In the genomic region with DNA sequence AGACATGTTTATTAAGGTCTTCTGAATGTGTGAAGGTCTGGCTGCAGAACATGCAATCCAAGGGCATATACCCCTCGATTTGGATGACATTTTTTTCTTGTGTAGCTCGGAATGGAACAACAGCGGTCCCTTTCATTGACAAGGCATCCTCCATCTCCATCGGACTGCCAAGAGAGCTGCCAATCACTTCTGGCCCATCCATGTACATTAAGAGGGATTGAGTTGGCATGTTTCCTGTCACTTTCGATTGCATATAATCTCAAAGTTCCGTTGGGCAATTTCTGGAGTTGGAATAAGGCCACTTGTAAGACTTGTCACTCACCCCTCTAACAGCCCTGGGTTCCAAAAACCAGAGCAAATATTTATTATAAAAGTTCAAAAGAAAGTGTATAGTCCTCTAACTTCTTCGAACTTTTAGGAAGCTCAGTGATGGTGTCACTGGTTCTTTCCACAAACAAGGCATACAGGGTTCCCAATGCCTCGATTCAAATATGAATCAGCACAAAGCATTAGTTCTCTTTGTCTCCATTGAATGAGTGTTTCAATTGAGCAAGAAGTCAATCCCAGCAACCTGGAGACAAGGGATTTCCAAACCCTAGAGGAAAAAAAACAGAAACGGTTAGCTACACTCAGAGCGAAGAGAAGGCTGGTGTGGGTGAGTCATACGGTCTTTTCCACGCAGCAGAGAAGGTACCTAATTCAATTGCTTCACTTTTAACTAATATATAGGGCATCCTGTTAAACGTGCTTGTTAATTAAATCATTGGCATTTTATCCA, we compare ENCODE assay signal across 8 cellular contexts. TPM values are rescaled to one million over a fixed set of nuclear protein-coding genes. Genes with fewer than 3 reads are reported as not detected.
DNase-seq lines count a peak whose midpoint lies in the region; ATAC-seq and TF ChIP-seq lines count a peak whose summit lies in the region.

No MANE protein-coding gene starts in this region.

- no peaks in the 10 kb centered on the region for H3K9me3 ChIP-seq in CD4-positive, CD25-positive, alpha-beta regulatory T cell (ENCODE audit: control insufficient read depth in 2 of 2, low read length in 2 of 2)

- peak overlapping the region; percentile 87 for H3K4me3 ChIP-seq in CD4-positive, CD25-positive, alpha-beta regulatory T cell (ENCODE audit: low read depth, low read length)
- H3K4me3 ChIP-seq in KMS-11 (IDR thresholded peaks at IDR 0.05; ENCODE audit: insufficient read depth, low read depth, low read length) (no peak overlapping the region), retinal pigment epithelial cell (ENCODE audit: low read length) (no peak overlapping the region)

- H3K27me3 ChIP-seq in CD4-positive, CD25-positive, alpha-beta regulatory T cell (ENCODE audit: control insufficient read depth, insufficient read depth, low read length) = no peaks in the 10 kb centered on the region
- H3K27me3 ChIP-seq in KMS-11 (ENCODE audit: insufficient read depth, low read depth) = no peaks in the 10 kb centered on the region
- H3K27me3 ChIP-seq in foreskin keratinocyte = no peaks in the 10 kb centered on the region

- no peaks in the 10 kb centered on the region for H3K27me3 Mint-ChIP-seq in CD4-positive, CD25-positive, alpha-beta regulatory T cell

- H3K36me3 ChIP-seq in CD4-positive, CD25-positive, alpha-beta regulatory T cell (ENCODE audit: control insufficient read depth, insufficient read depth, low read length) = peaks cover 21% of the 10 kb centered on the region
- H3K36me3 ChIP-seq in KMS-11 (ENCODE audit: insufficient read depth) = peaks cover 33% of the 10 kb centered on the region; the same call in 1 of the 2 replicates

- H2AFZ ChIP-seq in KMS-11 (ENCODE audit: low read depth) = no peak overlapping the region

- peak; percentile 65 to 76 for ATAC-seq in CD4-positive, CD25-positive, alpha-beta regulatory T cell (ENCODE audit: low read depth in 2 of 2)
- ATAC-seq in foreskin keratinocyte (peak; percentile 90), GM21367 (IDR thresholded peaks at IDR 0.05; ENCODE audit: unreplicated experiment) (no peak)

- peaks cover 28% of the 10 kb centered on the region for H4K20me1 ChIP-seq in KMS-11 (ENCODE audit: insufficient read depth)

- H3K4me3 Mint-ChIP-seq in CD4-positive, CD25-positive, alpha-beta regulatory T cell = peak overlapping the region; percentile 85 to 95 (median 90)

- H3K9me3 Mint-ChIP-seq in CD4-positive, CD25-positive, alpha-beta regulatory T cell = no peaks in the 10 kb centered on the region

- H3K4me1 ChIP-seq in CD4-positive, CD25-positive, alpha-beta regulatory T cell (ENCODE audit: control insufficient read depth, insufficient read depth, low read length, poor library complexity, severe bottlenecking) = peaks cover 78% of the 10 kb centered on the region
- H3K4me1 ChIP-seq in KMS-11 (ENCODE audit: low read depth, poor library complexity, severe bottlenecking) (peaks cover 52% of the 10 kb centered on the region), foreskin keratinocyte (peaks cover 48% of the 10 kb centered on the region)

- peak overlapping the region; percentile 93 to 99 (median 94) for H3K27ac Mint-ChIP-seq in CD4-positive, CD25-positive, alpha-beta regulatory T cell

- H3K4me2 ChIP-seq in KMS-11 = peak overlapping the region; percentile 98

- H3K79me2 ChIP-seq in KMS-11 (ENCODE audit: insufficient read depth, low read depth) = peaks cover 99% of the 10 kb centered on the region

- H3K9ac ChIP-seq in KMS-11 = peak overlapping the region; percentile 90

- H3K4me1 Mint-ChIP-seq in CD4-positive, CD25-positive, alpha-beta regulatory T cell = peaks cover 49 to 91% (median 59%) of the 10 kb centered on the region in 4 donors

- no peak for TF ChIP-seq CTCF in KMS-11 (conservative IDR thresholded peaks at IDR 0.05; ENCODE audit: low read depth, low read length)
- TF ChIP-seq CTCF in foreskin keratinocyte (conservative IDR thresholded peaks at IDR 0.05) = no peak
- no peak for TF ChIP-seq CTCF in retinal pigment epithelial cell (conservative IDR thresholded peaks at IDR 0.05; ENCODE audit: low read depth, low read length)

- peak; percentile 45 to 72 (median 46) for DNase-seq in CD4-positive, CD25-positive, alpha-beta regulatory T cell
- peak; percentile 65 for DNase-seq in activated CD8-positive, alpha-beta memory T cell treated with anti-CD3 and anti-CD28 coated beads for 24 hours
- DNase-seq in foreskin keratinocyte (peak; percentile 95 to 97), retinal pigment epithelial cell (ENCODE audit: low read depth) (peak; percentile 67), KG1 (lab: John Stamatoyannopoulos, UW) (no peak), NCI-H128 (lab: John Stamatoyannopoulos, UW; ENCODE audit: unreplicated experiment) (no peak)

- H3K36me3 Mint-ChIP-seq in CD4-positive, CD25-positive, alpha-beta regulatory T cell = peaks cover 27% of the 10 kb centered on the region

- H3K27ac ChIP-seq in CD4-positive, CD25-positive, alpha-beta regulatory T cell (ENCODE audit: insufficient read depth, low read length, poor library complexity, severe bottlenecking) = peak overlapping the region; percentile 90
- peak overlapping the region; percentile 94 for H3K27ac ChIP-seq in KMS-11
- peak overlapping the region; percentile 68 for H3K27ac ChIP-seq in foreskin keratinocyte

RNA-seq across cellular contexts. Expression of gene ZNF217, which starts 10.9 kb away (rescaled TPM):
- total RNA-seq in CD4-positive, CD25-positive, alpha-beta regulatory T cell = 70.9 TPM
- 10 to 100 TPM; 15.6 to 28.6 (median 17.5) TPM for polyA plus RNA-seq in CD4-positive, CD25-positive, alpha-beta regulatory T cell
- total RNA-seq in foreskin keratinocyte = 36.8 and 37.4 TPM in 2 replicates
- polyA plus RNA-seq in foreskin keratinocyte = 5.1 and 5.9 TPM in 2 replicates

Comparison
In these comparisons a context has a peak if more than half of its experiments do, and no peak if none do; other contexts are left out.
1. DNase-seq: peak in CD4-positive, CD25-positive, alpha-beta regulatory T cell (3 of 3), activated CD8-positive, alpha-beta memory T cell treated with anti-CD3 and anti-CD28 coated beads for 24 hours (single experiment), foreskin keratinocyte (2 of 2) and retinal pigment epithelial cell (single experiment); none in KG1 (single experiment) and NCI-H128 (single experiment).
2. Peak in every context shown above with its lines, with median percentiles within 50 percentile points of each other: H3K27ac ChIP-seq.